In the genomic region with DNA sequence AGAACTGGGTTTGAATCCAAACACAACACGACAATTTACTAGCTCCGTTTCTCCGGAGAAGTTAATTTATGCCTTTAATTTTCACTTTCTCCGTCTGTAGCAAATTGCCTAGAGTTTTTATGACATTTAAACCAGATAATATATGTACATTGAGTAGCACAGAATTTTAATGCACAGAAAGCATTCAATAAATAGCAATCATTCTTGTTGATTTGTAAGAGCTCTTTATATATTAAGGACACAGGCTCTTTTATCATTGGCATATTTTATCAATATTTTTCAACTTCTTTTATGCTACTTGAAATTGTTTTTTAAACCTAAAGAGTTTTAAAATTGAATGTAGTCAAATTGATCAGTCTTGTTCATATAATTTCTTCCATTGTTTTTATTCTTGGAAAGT, we compare ENCODE assay signal across 2 cellular contexts.
A peak's percentile ranks its signal among the peaks of the same experiment; 100 is the strongest.
TF ChIP-seq lines count a peak whose summit lies in the region.

No MANE protein-coding gene starts in this region.

TF ChIP-seq in K562, 482 proteins besides CTCF, POLR2A, EP300 and RAD21 (continued from another document):
- TF ChIP-seq, protein P1, sequence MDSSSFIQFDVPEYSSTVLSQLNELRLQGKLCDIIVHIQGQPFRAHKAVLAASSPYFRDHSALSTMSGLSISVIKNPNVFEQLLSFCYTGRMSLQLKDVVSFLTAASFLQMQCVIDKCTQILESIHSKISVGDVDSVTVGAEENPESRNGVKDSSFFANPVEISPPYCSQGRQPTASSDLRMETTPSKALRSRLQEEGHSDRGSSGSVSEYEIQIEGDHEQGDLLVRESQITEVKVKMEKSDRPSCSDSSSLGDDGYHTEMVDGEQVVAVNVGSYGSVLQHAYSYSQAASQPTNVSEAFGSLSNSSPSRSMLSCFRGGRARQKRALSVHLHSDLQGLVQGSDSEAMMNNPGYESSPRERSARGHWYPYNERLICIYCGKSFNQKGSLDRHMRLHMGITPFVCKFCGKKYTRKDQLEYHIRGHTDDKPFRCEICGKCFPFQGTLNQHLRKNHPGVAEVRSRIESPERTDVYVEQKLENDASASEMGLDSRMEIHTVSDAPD (CRISPR knock-in tag; IDR thresholded peaks at IDR 0.05), result no peak

TF ChIP-seq in H1, 55 proteins besides CTCF, POLR2A, EP300 and RAD21:
- TF ChIP-seq, protein P2, sequence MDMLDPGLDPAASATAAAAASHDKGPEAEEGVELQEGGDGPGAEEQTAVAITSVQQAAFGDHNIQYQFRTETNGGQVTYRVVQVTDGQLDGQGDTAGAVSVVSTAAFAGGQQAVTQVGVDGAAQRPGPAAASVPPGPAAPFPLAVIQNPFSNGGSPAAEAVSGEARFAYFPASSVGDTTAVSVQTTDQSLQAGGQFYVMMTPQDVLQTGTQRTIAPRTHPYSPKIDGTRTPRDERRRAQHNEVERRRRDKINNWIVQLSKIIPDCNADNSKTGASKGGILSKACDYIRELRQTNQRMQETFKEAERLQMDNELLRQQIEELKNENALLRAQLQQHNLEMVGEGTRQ (IDR thresholded peaks at IDR 0.05; ENCODE audit: low read length), result no peak
- TF ChIP-seq SIX5 (IDR thresholded peaks at IDR 0.05; ENCODE audit: low read depth, low read length) (no peak), KDM1A (IDR thresholded peaks at IDR 0.05; ENCODE audit: borderline replicate concordance, low read length) (peak; percentile 93), PHF8 (conservative IDR thresholded peaks at IDR 0.05; ENCODE audit: low read depth, low read length) (no peak), CBX8 (IDR thresholded peaks at IDR 0.05; ENCODE audit: borderline replicate concordance, low read depth, low read length) (no peak), HDAC2 (IDR thresholded peaks at IDR 0.05; ENCODE audit: borderline replicate concordance in 1 of 2, low read depth in 2 of 2, low read length in 2 of 2) (peak in 1 of 2 experiments; percentile 95; a peak in 1 of 4 replicates), POU5F1 (IDR thresholded peaks at IDR 0.05; ENCODE audit: low read depth, low read length) (no peak)
- TF ChIP-seq, protein P3, sequence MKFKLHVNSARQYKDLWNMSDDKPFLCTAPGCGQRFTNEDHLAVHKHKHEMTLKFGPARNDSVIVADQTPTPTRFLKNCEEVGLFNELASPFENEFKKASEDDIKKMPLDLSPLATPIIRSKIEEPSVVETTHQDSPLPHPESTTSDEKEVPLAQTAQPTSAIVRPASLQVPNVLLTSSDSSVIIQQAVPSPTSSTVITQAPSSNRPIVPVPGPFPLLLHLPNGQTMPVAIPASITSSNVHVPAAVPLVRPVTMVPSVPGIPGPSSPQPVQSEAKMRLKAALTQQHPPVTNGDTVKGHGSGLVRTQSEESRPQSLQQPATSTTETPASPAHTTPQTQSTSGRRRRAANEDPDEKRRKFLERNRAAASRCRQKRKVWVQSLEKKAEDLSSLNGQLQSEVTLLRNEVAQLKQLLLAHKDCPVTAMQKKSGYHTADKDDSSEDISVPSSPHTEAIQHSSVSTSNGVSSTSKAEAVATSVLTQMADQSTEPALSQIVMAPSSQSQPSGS (IDR thresholded peaks at IDR 0.05; ENCODE audit: low read length), result no peak
